In genomic region chr2:176071330-176072291, GRCh38 we compare ENCODE assay signal across 1 cellular context.
A peak's percentile ranks its signal among the peaks of the same experiment; 100 is the strongest.
TF ChIP-seq lines count a peak whose summit lies in the region.

No MANE protein-coding gene starts in this region.

TF ChIP-seq in endothelial cell of umbilical vein, 7 proteins besides CTCF, POLR2A, EP300 and RAD21:
- TF ChIP-seq POLR2AphosphoS5 (IDR thresholded peaks at IDR 0.05; ENCODE audit: insufficient read depth, low read depth, low read length) = no peak
- TF ChIP-seq EZH2 (IDR thresholded peaks at IDR 0.05; ENCODE audit: borderline replicate concordance, low read depth, low read length, severe bottlenecking) = peak; percentile 91
- no peak for TF ChIP-seq MYC (IDR thresholded peaks at IDR 0.05; ENCODE audit: low read depth, low read length)
TF ChIP-seq in endothelial cell of umbilical vein: peak in this region for 1.
